Comparison of ENCODE assay signal across 9 cellular contexts in genomic region chr1:34906225-34906624, GRCh38.
"Had no signal": no experiment of that assay in that cellular context is flagged by ENCODE, and none has a peak within 500 bp of the region (broad histone marks: within the 10 kb centered on the region; RNA-seq: fewer than 3 reads in every experiment).

No MANE protein-coding gene starts in this region.

- H3K9ac ChIP-seq: KMS-11 had no signal

- H3K4me3 ChIP-seq: HAP-1 had no signal

- H3K4me1 ChIP-seq: HAP-1 had no signal

- DNase-seq: GOT3, H7, HFFc6, KBM-7 had no signal

- H3K9me3 ChIP-seq: HAP-1 had no signal

- ATAC-seq: HCT116, HepG2 had no signal

- H3K27ac ChIP-seq: HL-60, KMS-11 had no signal

- H3K4me2 ChIP-seq: KMS-11 had no signal

- H3K36me3 ChIP-seq: HAP-1 had no signal
